22 cellular contexts compared by ENCODE assay signal in genomic region chr7:69062020-69062760, GRCh38.
A peak's percentile ranks its signal among the peaks of the same experiment; 100 is the strongest.
DNase-seq lines count a peak whose midpoint lies in the region; ATAC-seq and TF ChIP-seq lines count a peak whose summit lies in the region.
"Had no signal": no experiment of that assay in that cellular context is flagged by ENCODE, and none has a peak within 500 bp of the region (broad histone marks: within the 10 kb centered on the region; RNA-seq: fewer than 3 reads in every experiment).

No MANE protein-coding gene starts in this region.

- no peak overlapping the region for H3K4me3 ChIP-seq in HFF-Myc (replicated peaks; ENCODE audit: low read depth, low read length)
- no peak overlapping the region for H3K4me3 ChIP-seq in smooth muscle cell
- H3K4me3 ChIP-seq: cardiac muscle cell, left ventricle myocardium inferior, psoas muscle, skin epidermis, testis, vagina had no signal

- H3K4me1 ChIP-seq in smooth muscle cell (ENCODE audit: low read depth) = no peaks in the 10 kb centered on the region
- H3K4me1 ChIP-seq: left ventricle myocardium inferior, psoas muscle, testis, vagina had no signal

- no peak for ATAC-seq in HG03469 (IDR thresholded peaks at IDR 0.05; ENCODE audit: unreplicated experiment)
- no peak for ATAC-seq in GM18511 (IDR thresholded peaks at IDR 0.05; ENCODE audit: unreplicated experiment)
- ATAC-seq: psoas muscle; stimulated activated memory B cell treated with anti-CD40 and anti-IgM and Interleukin-4, amounts not matched to agents 10 μg/mL and 1 μg/mL and 100 μg/mL, for 72 hours had no signal

- no peak overlapping the region for H3K27ac ChIP-seq in smooth muscle cell (ENCODE audit: low read depth)
- H3K27ac ChIP-seq: cardiac muscle cell, left ventricle myocardium inferior, psoas muscle, skin epidermis, testis, vagina had no signal

- DNase-seq in HFF-Myc (ENCODE audit: extremely low read depth, low read depth) (peak; percentile 2), dermis microvascular lymphatic vessel endothelial cell (ENCODE audit: low read depth in 2 of 2) (peak; percentile 14 to 34), fibroblast of the conjunctiva (ENCODE audit: low read depth) (peak; percentile 14), smooth muscle cell (lab: John Stamatoyannopoulos, UW; ENCODE audit: unreplicated experiment) (no peak)
- DNase-seq in stimulated activated naive CD4-positive, alpha-beta T cell (lab: John Stamatoyannopoulos, UW) = no peak
- DNase-seq: activated CD4-positive, alpha-beta T cell treated with anti-CD3 and anti-CD28 coated beads, Interleukin-2, amount 50 U/mL, for 48 hours; activated naive CD8-positive, alpha-beta T cell treated with anti-CD3 and anti-CD28 coated beads, Interleukin-2, amount 10 ng/mL, durations not matched to agents 7 days and 5 days; left ventricle myocardium inferior; NCI-H1105 treated with DMSO at 0.1 percent for 48 hours; NCI-H2029 treated with DMSO at 0.1 percent for 48 hours; NCI-H345; NCI-H774; OCI-M1; psoas muscle; T-helper 9 cell; testis had no signal

- H2AFZ ChIP-seq in smooth muscle cell (ENCODE audit: low read depth) = no peak overlapping the region

- no peak for TF ChIP-seq CTCF in HFF-Myc (IDR thresholded peaks at IDR 0.05; ENCODE audit: low read depth, low read length, missing control alignments)
- TF ChIP-seq CTCF in smooth muscle cell (IDR thresholded peaks at IDR 0.05; ENCODE audit: borderline replicate concordance, insufficient read depth, poor library complexity, severe bottlenecking) = no peak

- no peak overlapping the region for H3K9ac ChIP-seq in smooth muscle cell (ENCODE audit: low read depth)

- H3K4me2 ChIP-seq in smooth muscle cell = no peak overlapping the region

- H3K36me3 ChIP-seq in smooth muscle cell (ENCODE audit: low read depth) = no peaks in the 10 kb centered on the region
- H3K36me3 ChIP-seq: cardiac muscle cell, left ventricle myocardium inferior, vagina had no signal

- no peaks in the 10 kb centered on the region for H4K20me1 ChIP-seq in smooth muscle cell (ENCODE audit: low read depth)

- WGBS in smooth muscle cell (ENCODE audit: low lambda C conversion rate) = 94% methylated on average over 14 of the region's 19 CpGs

- H3F3A ChIP-seq in smooth muscle cell (ENCODE audit: low read depth) = no peaks in the 10 kb centered on the region

- no peaks in the 10 kb centered on the region for H3K9me3 ChIP-seq in smooth muscle cell (replicated peaks; ENCODE audit: low read depth)
- H3K9me3 ChIP-seq: testis, vagina had no signal

- peaks cover 21% of the 10 kb centered on the region for H3K27me3 ChIP-seq in smooth muscle cell (ENCODE audit: low read depth)
- H3K27me3 ChIP-seq: cardiac muscle cell, testis, vagina had no signal

- no peaks in the 10 kb centered on the region for H3K79me2 ChIP-seq in smooth muscle cell (ENCODE audit: low read depth)

Comparison
In these comparisons a context has a peak if more than half of its experiments do, and no peak if none do; other contexts are left out.
1. DNase-seq: peak in HFF-Myc (single experiment), dermis microvascular lymphatic vessel endothelial cell (2 of 2) and fibroblast of the conjunctiva (single experiment); none in stimulated activated naive CD4-positive, alpha-beta T cell (0 of 6) and smooth muscle cell (single experiment).